8 cellular contexts compared by ENCODE assay signal in genomic region chr7:118214051-118214832, GRCh38. TPM values are rescaled to one million over a fixed set of nuclear protein-coding genes. Genes with fewer than 3 reads are reported as not detected.
DNase-seq lines count a peak whose midpoint lies in the region; ATAC-seq and TF ChIP-seq lines count a peak whose summit lies in the region.

No MANE protein-coding gene starts in this region.

- ATAC-seq in GM19467 (IDR thresholded peaks at IDR 0.05; ENCODE audit: unreplicated experiment) = peak; percentile 96

- H3K4me1 Mint-ChIP-seq in activated naive CD8-positive, alpha-beta T cell (ENCODE audit: low read depth) = peaks cover 14% of the 10 kb centered on the region

- H3K4me3 ChIP-seq in left ventricle myocardium inferior = peak overlapping the region; percentile 71
- H3K4me3 ChIP-seq in skin epidermis = peak overlapping the region; percentile 38 to 49 (median 44)

- peaks cover 13% of the 10 kb centered on the region for H3K4me1 ChIP-seq in left ventricle myocardium inferior

- intact Hi-C loops in left ventricle myocardium inferior (cut with micrococcal nuclease) = no loop called here

- H3K27ac Mint-ChIP-seq in activated naive CD8-positive, alpha-beta T cell = peak overlapping the region; percentile 69

- H3K27me3 ChIP-seq in left ventricle myocardium inferior (ENCODE audit: low read depth) = peaks cover 7% of the 10 kb centered on the region

- H3K36me3 ChIP-seq in left ventricle myocardium inferior = no peaks in the 10 kb centered on the region

- DNase-seq in COR-L47 (lab: John Stamatoyannopoulos, UW) = peak; percentile 72
- peak; percentile 45 for DNase-seq in HPDE6-E6E7 (ENCODE audit: extremely low spot score)
- DNase-seq in SK-N-DZ (ENCODE audit: low spot score) = peak; percentile 96
- DNase-seq in left ventricle myocardium inferior = peak; percentile 69
- DNase-seq in AML-193 (lab: John Stamatoyannopoulos, UW) = no peak

- H3K27ac ChIP-seq in left ventricle myocardium inferior (replicated peaks) (peak overlapping the region; percentile 35), skin epidermis (peak overlapping the region in 9 of 21 experiments; percentile 1 to 69 (median 37))

- H3K36me3 Mint-ChIP-seq in activated naive CD8-positive, alpha-beta T cell = no peaks in the 10 kb centered on the region

- no peaks in the 10 kb centered on the region for H3K9me3 ChIP-seq in left ventricle myocardium inferior (replicated peaks)

- H3K4me3 Mint-ChIP-seq in activated naive CD8-positive, alpha-beta T cell = peak overlapping the region; percentile 87

- no peak for TF ChIP-seq CTCF in left ventricle myocardium inferior (IDR thresholded peaks at IDR 0.05; ENCODE audit: borderline replicate concordance)

- H3K9me3 Mint-ChIP-seq in activated naive CD8-positive, alpha-beta T cell (ENCODE audit: low read depth) = no peaks in the 10 kb centered on the region

- peaks cover 2% of the 10 kb centered on the region for H3K27me3 Mint-ChIP-seq in activated naive CD8-positive, alpha-beta T cell

RNA-seq across cellular contexts. Expression of gene ANKRD7, which starts 10.3 kb away (rescaled TPM):
- 1.3 and 1.6 TPM in 2 replicates for polyA plus RNA-seq in SK-N-DZ (2014; cell fraction: cytosol; rRNA removed)
- polyA plus RNA-seq in SK-N-DZ (2014; cell fraction: nucleus; rRNA removed) = 2.5 and 3.5 TPM in 2 replicates
- 1.1 TPM for total RNA-seq in left ventricle myocardium inferior

RNA-seq across cellular contexts. Expression of gene LSM8, which starts 30.3 kb away (rescaled TPM):
- 63.0 and 80.6 TPM in 2 replicates for polyA plus RNA-seq in SK-N-DZ (2014; cell fraction: cytosol; rRNA removed)
- polyA plus RNA-seq in SK-N-DZ (2014; cell fraction: nucleus; rRNA removed) = 78.4 and 86.3 TPM in 2 replicates
- 16.6 TPM for total RNA-seq in left ventricle myocardium inferior

Comparison
In these comparisons a context has a peak if more than half of its experiments do, and no peak if none do; other contexts are left out.
1. DNase-seq: peak in COR-L47 (single experiment), HPDE6-E6E7 (single experiment), SK-N-DZ (single experiment) and left ventricle myocardium inferior (single experiment); none in AML-193 (0 of 2).